ENCODE assay signal across 1 cellular context in genomic region chr7:51233375-51233774, GRCh38.
TF ChIP-seq lines count a peak whose summit lies in the region.

No MANE protein-coding gene starts in this region.

TF ChIP-seq in K562, 482 proteins besides CTCF, POLR2A, EP300 and RAD21 (continued from another document):
- 0 out of 4 replicates have a peak, but pooled peaks of 1 of the 2 experiments have one; percentile 30 for TF ChIP-seq RCOR1 (IDR thresholded peaks at IDR 0.05; ENCODE audit: borderline replicate concordance in 1 of 2, low read depth in 2 of 2, low read length in 2 of 2)
- TF ChIP-seq ETV5 (CRISPR knock-in tag; IDR thresholded peaks at IDR 0.05; ENCODE audit: low read depth) = 0 out of 2 replicates have a peak, but pooled peaks have one; percentile 25
- no peak for TF ChIP-seq PHTF2 (CRISPR knock-in tag; IDR thresholded peaks at IDR 0.05)
- TF ChIP-seq POLR2H (tag; IDR thresholded peaks at IDR 0.05; ENCODE audit: low read depth) = no peak
- TF ChIP-seq RBBP5 (IDR thresholded peaks at IDR 0.05; ENCODE audit: borderline replicate concordance, insufficient read depth, low read length, poor library complexity, severe bottlenecking) = peak; percentile 61
- TF ChIP-seq ARID1B (IDR thresholded peaks at IDR 0.05) = peak; percentile 80
- peak; percentile 40; the same call in 1 of the 2 replicates for TF ChIP-seq TEAD4 (IDR thresholded peaks at IDR 0.05; ENCODE audit: low read length)
- TF ChIP-seq TEAD4 (CRISPR knock-in tag; IDR thresholded peaks at IDR 0.05; ENCODE audit: borderline replicate concordance) = no peak
- no peak for TF ChIP-seq ZNF347 (CRISPR knock-in tag; IDR thresholded peaks at IDR 0.05; ENCODE audit: low read depth)
- TF ChIP-seq HDAC1 (IDR thresholded peaks at IDR 0.05) = 0 out of 4 replicates have a peak, but pooled peaks of 1 of the 2 experiments have one; percentile 32
- peak in 1 of 2 experiments; percentile 91; a peak in 2 of 4 replicates for TF ChIP-seq FOXA3 (CRISPR knock-in tag; conservative IDR thresholded peaks at IDR 0.05 in 1 of 2, IDR thresholded peaks at IDR 0.05 in 1 of 2)
- TF ChIP-seq MEIS2 (IDR thresholded peaks at IDR 0.05; ENCODE audit: partially characterized antibody) = peak; percentile 28
- TF ChIP-seq HMG20A (CRISPR knock-in tag; conservative IDR thresholded peaks at IDR 0.05) = no peak
- 0 out of 2 replicates have a peak, but pooled peaks have one; percentile 49 for TF ChIP-seq SMAD4 (CRISPR knock-in tag; conservative IDR thresholded peaks at IDR 0.05)
- TF ChIP-seq ZNF695 (CRISPR knock-in tag; IDR thresholded peaks at IDR 0.05) = no peak
- no peak for TF ChIP-seq EHMT2 (IDR thresholded peaks at IDR 0.05)
- peak; percentile 63; the same call in 1 of the 2 replicates for TF ChIP-seq CXXC5 (CRISPR knock-in tag; IDR thresholded peaks at IDR 0.05)
- TF ChIP-seq FOXK2 (conservative IDR thresholded peaks at IDR 0.05 in 1 of 2, IDR thresholded peaks at IDR 0.05 in 1 of 2; ENCODE audit: low read depth in 2 of 2) = peak in 1 of 2 experiments; percentile 46; a peak in 2 of 4 replicates
